In the genomic region with DNA sequence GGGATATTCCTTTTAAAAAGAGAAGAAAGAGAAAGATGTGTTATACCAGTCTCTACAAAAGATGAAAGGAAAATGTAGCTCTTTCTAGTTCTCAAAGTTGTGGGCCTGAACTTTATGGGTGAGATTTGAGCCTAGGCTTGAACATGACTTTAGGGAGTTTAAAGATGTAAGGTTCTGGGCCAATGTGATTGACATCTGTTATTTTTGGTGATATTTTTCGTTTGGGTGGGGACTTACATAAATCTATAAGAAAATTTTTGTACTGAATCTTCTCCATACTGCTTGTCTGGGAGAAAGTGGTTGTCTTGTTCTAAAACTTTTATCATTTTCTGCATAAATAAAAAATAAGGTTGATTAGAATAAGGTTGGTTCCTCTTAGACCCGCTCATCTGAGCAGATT, we compare ENCODE assay signal across 24 cellular contexts. TPM values are rescaled to one million over a fixed set of nuclear protein-coding genes. Genes with fewer than 3 reads are reported as not detected.
DNase-seq lines count a peak whose midpoint lies in the region; ATAC-seq, FAIRE-seq and TF ChIP-seq lines count a peak whose summit lies in the region.
"Had no signal": no experiment of that assay in that cellular context is flagged by ENCODE, and none has a peak within 500 bp of the region (broad histone marks: within the 10 kb centered on the region; RNA-seq: fewer than 3 reads in every experiment).

No MANE protein-coding gene starts in this region.

- no peak for TF ChIP-seq RAD21 in K562 (CRISPR knock-in tag; conservative IDR thresholded peaks at IDR 0.05 in 1 of 2, IDR thresholded peaks at IDR 0.05 in 1 of 2)

- ATAC-seq in K562 (no peak), GM19463 (IDR thresholded peaks at IDR 0.05; ENCODE audit: unreplicated experiment) (no peak), GM21423 (IDR thresholded peaks at IDR 0.05; ENCODE audit: unreplicated experiment) (no peak)

- TF ChIP-seq CTCF in VCaP (conservative IDR thresholded peaks at IDR 0.05) (no peak), K562 (IDR thresholded peaks at IDR 0.05 in 2 of 3, conservative IDR thresholded peaks at IDR 0.05 in 1 of 3; ENCODE audit: insufficient read depth in 2 of 3, low read depth in 1 of 3, low read length in 3 of 3) (no peak)

- peak overlapping the region; percentile 93 for H3K27ac Mint-ChIP-seq in T-helper 1 cell treated with Interleukin-12 subunit alpha and Interleukin-12 subunit beta and Interleukin-4 antibody, amounts not matched to agents 30 μg/mL and 1 μg/mL, for 36 hours
- H3K27ac Mint-ChIP-seq: endodermal cell had no signal

- DNase-seq in T-helper 1 cell (no peak), K562 (ENCODE audit: extremely low read depth in 1 of 4, low spot score in 3 of 4) (no peak), NCI-H2227 (lab: John Stamatoyannopoulos, UW; ENCODE audit: unreplicated experiment) (no peak)
- DNase-seq: 8988T; adrenal gland; Caco-2; colonic mucosa; DMS79 treated with DMSO at 0.1 percent for 48 hours; endodermal cell; GM23248; KG1; kidney glomerular epithelial cell; NCI-H1694 treated with DMSO at 0.1 percent for 48 hours; NCI-H2171 treated with DMSO at 0.1 percent for 48 hours; NCI-H526 treated with DMSO at 0.1 percent for 48 hours; stimulated activated CD4-positive, alpha-beta T cell treated with anti-CD3 and anti-CD28 coated beads, Interleukin-4, amount 100 ng/mL, for 4 hours; upper lobe of left lung had no signal

- no peak for TF ChIP-seq EP300 in K562 (IDR thresholded peaks at IDR 0.05; ENCODE audit: low read length)

- no peaks in the 10 kb centered on the region for H4K20me1 ChIP-seq in K562 (replicated peaks; ENCODE audit: control insufficient read depth, insufficient read depth, low read length)

- H3K4me3 ChIP-seq in ACC112 (ENCODE audit: low read depth, low read length) = peak overlapping the region; percentile 82; the same call in 1 of the 2 replicates
- H3K4me3 ChIP-seq in K562 = no peak overlapping the region
- H3K4me3 ChIP-seq: colonic mucosa, lung, upper lobe of left lung had no signal

- 54% methylated on average over 2 of the region's 2 CpGs for WGBS in K562 (ENCODE audit: insufficient coverage, low coverage, missing lambda C conversion rate)

- in situ Hi-C loops in K562 (cut with MboI) = no loop called here

- CTCF ChIA-PET in K562 (lab: Yijun Ruan, JAX; ENCODE audit: low intra/inter-chr PET ratio) = no interaction called here

- no peak for FAIRE-seq in K562 (lab: Jason Lieb, UNC)

- no TSS peak for BruUV-seq in K562 (replicated peaks; lab: Mats Ljungman, UMichigan)

- no peaks in the 10 kb centered on the region for H3K9me1 ChIP-seq in K562 (ENCODE audit: control insufficient read depth, insufficient read depth, low read length)

- H2AFZ ChIP-seq in ACC112 (ENCODE audit: low read length, unreplicated experiment) (no peak overlapping the region), K562 (ENCODE audit: low read depth, low read length) (no peak overlapping the region)
- H2AFZ ChIP-seq: GM23248 had no signal

- H3K27me3 Mint-ChIP-seq in T-helper 1 cell treated with Interleukin-12 subunit alpha and Interleukin-12 subunit beta and Interleukin-4 antibody, amounts not matched to agents 30 μg/mL and 1 μg/mL, for 36 hours (ENCODE audit: low read depth) = no peaks in the 10 kb centered on the region

- H3K9ac ChIP-seq in K562 (ENCODE audit: insufficient read depth in 1 of 2, low read depth in 2 of 2, low read length in 2 of 2) = no peak overlapping the region
- H3K9ac ChIP-seq: GM23248 had no signal

- H3K27ac ChIP-seq in ACC112 (ENCODE audit: low read depth, low read length) (peak overlapping the region; percentile 66), VCaP (0 out of 2 replicates have a peak overlapping the region, but pooled peaks have one; percentile 2), K562 (ENCODE audit: extremely low read depth, low read depth, low read length) (no peak overlapping the region)
- H3K27ac ChIP-seq: breast epithelium, colonic mucosa, upper lobe of left lung had no signal

- POLR2A ChIA-PET in K562 (lab: Yijun Ruan, JAX) = interaction anchor here (0.6 kb wide), 1 partner anchor 330 kb away, joined by 3 read pairs; no protein-coding TSS in a partner anchor

- H3K36me3 ChIP-seq in ACC112 (ENCODE audit: insufficient read depth, low read length) (peaks cover 37% of the 10 kb centered on the region), K562 (ENCODE audit: control insufficient read depth, insufficient read depth, low read length) (peaks cover 50% of the 10 kb centered on the region; the same call in 2 of the 3 replicates)
- H3K36me3 ChIP-seq: breast epithelium, colonic mucosa, upper lobe of left lung had no signal

- intact Hi-C loops in K562 (cut with micrococcal nuclease) = loop anchor here (10.0 kb wide), 1 partner anchor 98 kb away; no protein-coding TSS in a partner anchor

- H3K4me1 ChIP-seq in ACC112 (ENCODE audit: control insufficient read depth, insufficient read depth, low read length, unreplicated experiment) (peaks cover 37% of the 10 kb centered on the region), K562 (replicated peaks in 1 of 2; ENCODE audit: control insufficient read depth in 2 of 2, insufficient read depth in 2 of 2, low read length in 2 of 2) (peaks cover 10 to 18% of the 10 kb centered on the region in 2 experiments; a peak in 4 of 5 replicates)
- H3K4me1 ChIP-seq: breast epithelium, Caco-2, colonic mucosa had no signal

- peaks cover 61% of the 10 kb centered on the region for H3K4me1 Mint-ChIP-seq in T-helper 1 cell treated with Interleukin-12 subunit alpha and Interleukin-12 subunit beta and Interleukin-4 antibody, amounts not matched to agents 30 μg/mL and 1 μg/mL, for 36 hours (ENCODE audit: low read depth)

- H3K9me3 ChIP-seq in K562 (replicated peaks; ENCODE audit: control insufficient read depth, insufficient read depth, low read depth, low read length) = no peaks in the 10 kb centered on the region
- H3K9me3 ChIP-seq: adrenal gland, breast epithelium, Caco-2, colonic mucosa, upper lobe of left lung had no signal

- H3K79me2 ChIP-seq in ACC112 (ENCODE audit: control insufficient read depth, insufficient read depth, low read length, unreplicated experiment) = peaks cover 95% of the 10 kb centered on the region
- H3K79me2 ChIP-seq in K562 (ENCODE audit: control insufficient read depth, insufficient read depth, low read length) = peaks cover 57% of the 10 kb centered on the region

- no peaks in the 10 kb centered on the region for H3K9me3 Mint-ChIP-seq in T-helper 1 cell treated with Interleukin-12 subunit alpha and Interleukin-12 subunit beta and Interleukin-4 antibody, amounts not matched to agents 30 μg/mL and 1 μg/mL, for 36 hours
- H3K9me3 Mint-ChIP-seq: endodermal cell had no signal

- peak overlapping the region; percentile 91 for H3K4me3 Mint-ChIP-seq in T-helper 1 cell treated with Interleukin-12 subunit alpha and Interleukin-12 subunit beta and Interleukin-4 antibody, amounts not matched to agents 30 μg/mL and 1 μg/mL, for 36 hours
- H3K4me3 Mint-ChIP-seq: endodermal cell had no signal

- no peak overlapping the region for H3K4me2 ChIP-seq in K562 (ENCODE audit: insufficient read depth, low read length)

- peaks cover 50% of the 10 kb centered on the region for H3K36me3 Mint-ChIP-seq in T-helper 1 cell treated with Interleukin-12 subunit alpha and Interleukin-12 subunit beta and Interleukin-4 antibody, amounts not matched to agents 30 μg/mL and 1 μg/mL, for 36 hours (ENCODE audit: low read depth)

- H3K27me3 ChIP-seq in ACC112 (ENCODE audit: insufficient read depth, low read length) (no peaks in the 10 kb centered on the region), K562 (ENCODE audit: control insufficient read depth in 2 of 2, insufficient read depth in 2 of 2, low read length in 2 of 2) (no peaks in the 10 kb centered on the region)
- H3K27me3 ChIP-seq: adrenal gland, breast epithelium, colonic mucosa, upper lobe of left lung had no signal

- no peak for TF ChIP-seq POLR2A in K562 (conservative IDR thresholded peaks at IDR 0.05)

TF ChIP-seq in K562, 482 proteins besides CTCF, POLR2A, EP300 and RAD21:
- TF ChIP-seq EHMT2 (IDR thresholded peaks at IDR 0.05) (no peak), PPARD (CRISPR knock-in tag; IDR thresholded peaks at IDR 0.05) (no peak)
- TF ChIP-seq, protein P1, sequence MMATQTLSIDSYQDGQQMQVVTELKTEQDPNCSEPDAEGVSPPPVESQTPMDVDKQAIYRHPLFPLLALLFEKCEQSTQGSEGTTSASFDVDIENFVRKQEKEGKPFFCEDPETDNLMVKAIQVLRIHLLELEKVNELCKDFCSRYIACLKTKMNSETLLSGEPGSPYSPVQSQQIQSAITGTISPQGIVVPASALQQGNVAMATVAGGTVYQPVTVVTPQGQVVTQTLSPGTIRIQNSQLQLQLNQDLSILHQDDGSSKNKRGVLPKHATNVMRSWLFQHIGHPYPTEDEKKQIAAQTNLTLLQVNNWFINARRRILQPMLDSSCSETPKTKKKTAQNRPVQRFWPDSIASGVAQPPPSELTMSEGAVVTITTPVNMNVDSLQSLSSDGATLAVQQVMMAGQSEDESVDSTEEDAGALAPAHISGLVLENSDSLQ (IDR thresholded peaks at IDR 0.05) = peak; percentile 56

RNA-seq across cellular contexts. Expression of a gene that starts 4.8 kb away (rescaled TPM):
- total RNA-seq in K562 (2011; cell fraction: chromatin; rRNA removed; ENCODE audit: low replicate concordance) = 104 and 117 TPM in 2 replicates
- 43.2 and 50.5 TPM in 2 replicates for total RNA-seq in K562 (2011; cell fraction: nucleolus; rRNA removed)
- 62.3 and 84.4 TPM in 2 replicates for total RNA-seq in K562 (2011; cell fraction: nucleoplasm; rRNA removed)
- 9.5 and 11.3 TPM in 2 replicates for total RNA-seq in K562 (2014; rRNA removed)
- total RNA-seq in K562 (2014; rRNA removed; fragmentation: Illumina TruSeq; extraction: Trizol) = 17.8 and 20.1 TPM in 2 replicates
- total RNA-seq in K562 (2015; rRNA removed; fragmentation: Illumina TruSeq; extraction: Trizol) = 17.8 and 20.9 TPM in 2 replicates
- 30.4 and 33.0 TPM in 2 replicates for total RNA-seq in K562 (2021)
- polyA plus RNA-seq in K562 (2011; rRNA removed) = 24.1 and 25.9 TPM in 2 replicates
- polyA plus RNA-seq in K562 (2011; cell fraction: cytosol; rRNA removed) = 12.7 and 19.8 TPM in 2 replicates
- 19.9 and 25.4 TPM in 2 replicates for polyA plus RNA-seq in K562 (2011; cell fraction: nucleus; rRNA removed)
- 15.4 and 18.6 TPM in 2 replicates for polyA plus RNA-seq in K562 (2012)
- 18.1 and 19.5 TPM in 2 replicates for polyA plus RNA-seq in K562 (2014; fragmentation: Illumina TruSeq; extraction: Trizol)
- 1 to 10 TPM; 3.2 to 5.3 TPM for polyA plus RNA-seq in K562 (2014; fragmentation: Nextera tagmentation; extraction: Ambion mirVana)
- 11.6 and 12.5 TPM in 2 replicates for polyA plus RNA-seq in K562 (2014; rRNA removed)
- 41.9 and 45.2 TPM in 2 replicates for polyA minus RNA-seq in K562 (2011; rRNA and poly(A)+ RNA removed)
- polyA minus RNA-seq in K562 (2011; cell fraction: cytosol; rRNA and poly(A)+ RNA removed) = 20.5 and 22.4 TPM in 2 replicates
- polyA minus RNA-seq in K562 (2011; cell fraction: nucleus; rRNA and poly(A)+ RNA removed) = 33.0 and 46.7 TPM in 2 replicates
